ENCODE assay signal across 15 cellular contexts in genomic region chr11:43367382-43368178, GRCh38. TPM values are rescaled to one million over a fixed set of nuclear protein-coding genes. Genes with fewer than 3 reads are reported as not detected.
DNase-seq lines count a peak whose midpoint lies in the region; ATAC-seq and TF ChIP-seq lines count a peak whose summit lies in the region.
"Had no signal": no experiment of that assay in that cellular context is flagged by ENCODE, and none has a peak within 500 bp of the region (broad histone marks: within the 10 kb centered on the region; RNA-seq: fewer than 3 reads in every experiment).

No MANE protein-coding gene starts in this region.

- H3K9me2 ChIP-seq in OCI-LY7 (ENCODE audit: insufficient read depth, low read length), result no peaks in the 10 kb centered on the region
- H3K9me2 ChIP-seq: SK-N-SH had no signal

- POLR2A ChIA-PET in CD8-positive, alpha-beta memory T cell (lab: Charles Lee), result no interaction called here
- POLR2A ChIA-PET in OCI-LY7 (lab: Charles Lee), result interaction anchor here (0.5 to 1.6 kb wide), 3 partner anchors 10 to 72 kb away, joined by 4 to 7 read pairs (median 4); partner anchors contain the start of gene TTC17

- DNase-seq in CD8-positive, alpha-beta memory T cell, result no peak
- DNase-seq in OCI-LY7 (ENCODE audit: low spot score), result peak; percentile 40
- DNase-seq in lower lobe of right lung, result no peak
- DNase-seq in head of caudate nucleus, result no peak
- no peak for DNase-seq in putamen (ENCODE audit: low spot score)
- no peak for DNase-seq in SIG-M5 (lab: John Stamatoyannopoulos, UW)
- DNase-seq: activated CD4-positive, alpha-beta T cell treated with anti-CD3 and anti-CD28 coated beads, Interleukin-2, amount 50 U/mL, for 1 hour; immature natural killer cell; NCI-H2227 treated with DMSO at 0.1 percent for 48 hours; posterior cingulate gyrus; SK-N-SH had no signal

- ATAC-seq in GM21360 (IDR thresholded peaks at IDR 0.05; ENCODE audit: unreplicated experiment), result peak; percentile 46
- peak; percentile 73 to 89 for ATAC-seq in lower lobe of right lung
- ATAC-seq in HG03139 (IDR thresholded peaks at IDR 0.05; ENCODE audit: unreplicated experiment), result no peak
- ATAC-seq: HCT116 had no signal

- CTCF ChIA-PET in CD8-positive, alpha-beta memory T cell (lab: Charles Lee), result interaction anchor here (1.1 to 1.5 kb wide), 2 partner anchors 9 kb away, joined by 3 to 4 read pairs; partner anchors contain the start of gene TTC17
- CTCF ChIA-PET in OCI-LY7 (lab: Charles Lee; ENCODE audit: unreplicated experiment), result interaction anchor here (1.2 kb wide), 1 partner anchor 11 kb away, joined by 3 read pairs; no protein-coding TSS in a partner anchor

- no peaks in the 10 kb centered on the region for H3K27me3 ChIP-seq in CD8-positive, alpha-beta memory T cell (ENCODE audit: insufficient read depth, low read length, poor library complexity, severe bottlenecking)
- H3K27me3 ChIP-seq in lower lobe of right lung (ENCODE audit: low read depth), result no peaks in the 10 kb centered on the region

- H3K4me1 ChIP-seq in CD8-positive, alpha-beta memory T cell (ENCODE audit: insufficient read depth, low read length), result peaks cover 16% of the 10 kb centered on the region
- peaks cover 19% of the 10 kb centered on the region for H3K4me1 ChIP-seq in OCI-LY7 (ENCODE audit: insufficient read depth, low read length, poor library complexity, severe bottlenecking)
- H3K4me1 ChIP-seq in lower lobe of right lung, result peaks cover 20% of the 10 kb centered on the region

- peaks cover 10% of the 10 kb centered on the region; the same call in 1 of the 2 replicates for H4K20me1 ChIP-seq in OCI-LY7 (ENCODE audit: insufficient read depth, low read length)

- no peaks in the 10 kb centered on the region for H3K9me3 ChIP-seq in CD8-positive, alpha-beta memory T cell (ENCODE audit: low read length)
- peaks cover 4% of the 10 kb centered on the region; the same call in 1 of the 2 replicates for H3K9me3 ChIP-seq in OCI-LY7 (ENCODE audit: low read length)
- H3K9me3 ChIP-seq in lower lobe of right lung, result no peaks in the 10 kb centered on the region
- H3K9me3 ChIP-seq: SK-N-SH had no signal

- peaks cover 5% of the 10 kb centered on the region for H3K36me3 ChIP-seq in CD8-positive, alpha-beta memory T cell (ENCODE audit: insufficient read depth, low read length)
- H3K36me3 ChIP-seq in OCI-LY7 (ENCODE audit: insufficient read depth, low read length), result peaks cover 78% of the 10 kb centered on the region
- H3K36me3 ChIP-seq in lower lobe of right lung, result peaks cover 37% of the 10 kb centered on the region

- no peak overlapping the region for H3K4me3 ChIP-seq in CD8-positive, alpha-beta memory T cell (ENCODE audit: low read length)
- H3K4me3 ChIP-seq in OCI-LY7 (ENCODE audit: low read depth, low read length, poor library complexity, severe bottlenecking), result no peak overlapping the region
- H3K4me3 ChIP-seq in lower lobe of right lung, result no peak overlapping the region

- H3K36me3 Mint-ChIP-seq in CD8-positive, alpha-beta memory T cell, result peaks cover 0 to 69% (median 9%) of the 10 kb centered on the region in 3 donors

- intact Hi-C loops in OCI-LY7 (cut with micrococcal nuclease; ENCODE audit: unreplicated experiment), result no loop called here
- intact Hi-C loops in lower lobe of right lung (cut with DNase I), result no loop called here
- intact Hi-C loops in head of caudate nucleus (cut with DNase I), result no loop called here

- BruUV-seq in OCI-LY7 (replicated peaks; lab: Mats Ljungman, UMichigan), result no TSS peak

- H2AFZ ChIP-seq in OCI-LY7 (ENCODE audit: low read length), result no peak overlapping the region

- H3K27ac Mint-ChIP-seq in CD8-positive, alpha-beta memory T cell, result peak overlapping the region in 5 of 8 donors; percentile 12 to 65 (median 25)

- H3K27me3 Mint-ChIP-seq in CD8-positive, alpha-beta memory T cell, result no peaks in the 10 kb centered on the region

- TF ChIP-seq CTCF in OCI-LY7 (conservative IDR thresholded peaks at IDR 0.05; ENCODE audit: low read length) (no peak), lower lobe of right lung (IDR thresholded peaks at IDR 0.05) (no peak)

- H3K27ac ChIP-seq in CD8-positive, alpha-beta memory T cell (ENCODE audit: low read depth, low read length), result no peak overlapping the region
- no peak overlapping the region for H3K27ac ChIP-seq in OCI-LY7 (ENCODE audit: low read depth, low read length, poor library complexity, severe bottlenecking)
- peak overlapping the region; percentile 37 for H3K27ac ChIP-seq in lower lobe of right lung

- peak overlapping the region; percentile 26; the same call in 1 of the 2 replicates for H3K4me2 ChIP-seq in OCI-LY7 (ENCODE audit: low read length)
- H3K4me2 ChIP-seq: SK-N-SH had no signal

- H3K9me3 Mint-ChIP-seq in CD8-positive, alpha-beta memory T cell, result no peaks in the 10 kb centered on the region
- H3K9me3 Mint-ChIP-seq: CD14-positive monocyte, immature natural killer cell had no signal

- peaks cover 57 to 75% (median 75%) of the 10 kb centered on the region in 3 donors for H3K4me1 Mint-ChIP-seq in CD8-positive, alpha-beta memory T cell

- H3K79me2 ChIP-seq in OCI-LY7 (ENCODE audit: insufficient read depth, low read depth, low read length), result peaks cover 98% of the 10 kb centered on the region

- H3K4me3 Mint-ChIP-seq in CD8-positive, alpha-beta memory T cell, result no peak overlapping the region
- H3K4me3 Mint-ChIP-seq: CD14-positive monocyte, immature natural killer cell had no signal

RNA-seq across cellular contexts. Expression of gene TTC17, which starts 8.9 kb away (rescaled TPM):
- 10 to 100 TPM; 33.2 to 39.4 TPM for total RNA-seq in CD8-positive, alpha-beta memory T cell
- polyA plus RNA-seq in CD8-positive, alpha-beta memory T cell, result 61.8 TPM
- 71.3 and 73.7 TPM in 2 replicates for total RNA-seq in OCI-LY7 (2014; rRNA removed; shearing (Covaris generic))
- 84.2 and 96.2 TPM in 2 replicates for total RNA-seq in OCI-LY7 (2022)
- total RNA-seq in lower lobe of right lung, result 105 TPM

RNA-seq across cellular contexts. Expression of gene API5, which starts 55.8 kb away (rescaled TPM):
- 100 to 1,000 TPM; 186 to 188 TPM for total RNA-seq in CD8-positive, alpha-beta memory T cell
- polyA plus RNA-seq in CD8-positive, alpha-beta memory T cell, result 136 TPM
- total RNA-seq in OCI-LY7 (2014; rRNA removed; shearing (Covaris generic)), result 71.1 and 98.0 TPM in 2 replicates
- total RNA-seq in OCI-LY7 (2022) (119 and 141 TPM in 2 replicates), lower lobe of right lung (81.9 TPM)
